ENCODE assay signal across 10 cellular contexts in the genomic region with DNA sequence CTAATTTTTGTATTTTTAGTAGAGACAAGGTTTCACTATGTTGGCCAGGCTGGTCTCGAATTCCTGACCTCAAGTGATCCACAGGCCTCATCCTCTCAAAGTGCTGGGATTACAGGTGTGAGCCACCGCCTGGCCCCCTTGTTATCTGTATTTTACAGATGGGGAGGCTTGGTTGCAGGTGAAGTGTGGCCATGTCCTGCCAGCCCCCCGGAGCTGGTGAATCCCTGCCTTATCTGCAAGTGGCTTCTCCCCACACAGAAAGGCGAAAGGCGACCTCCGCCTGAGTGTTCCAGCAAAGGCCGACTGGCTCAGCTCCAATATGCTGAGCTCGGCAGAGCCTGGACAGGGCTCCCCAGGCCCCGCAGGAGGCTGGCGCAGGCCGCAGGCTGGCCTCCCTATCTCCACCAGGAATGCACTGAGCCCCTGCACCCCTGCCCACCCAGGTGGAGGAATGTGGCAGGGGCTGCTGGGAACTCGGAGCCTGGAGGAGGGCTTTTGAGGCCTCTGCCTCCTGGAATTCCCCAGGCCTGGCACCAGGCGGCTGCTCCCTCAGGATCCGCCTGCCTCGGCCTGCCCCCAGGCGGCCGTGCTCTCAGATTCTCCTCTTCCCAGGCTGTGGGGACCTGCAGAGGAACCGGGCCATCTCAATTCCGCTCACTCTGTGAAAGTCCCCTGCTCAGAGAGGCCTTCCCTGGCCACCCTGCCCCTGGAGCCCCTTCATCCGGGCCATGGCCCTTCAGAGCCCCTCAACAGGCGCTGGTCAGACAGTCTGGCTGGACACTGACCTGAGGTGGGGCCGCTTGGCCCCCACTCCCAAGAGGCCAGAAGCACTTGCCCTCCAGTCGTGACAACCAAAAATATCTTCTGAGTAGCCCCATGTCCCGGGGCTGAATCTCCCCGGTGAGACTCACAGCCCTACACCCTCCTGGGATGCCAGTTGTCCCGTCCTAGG. TPM values are rescaled to one million over a fixed set of nuclear protein-coding genes. Genes with fewer than 3 reads are reported as not detected.
A peak's percentile ranks its signal among the peaks of the same experiment; 100 is the strongest.
DNase-seq lines count a peak whose midpoint lies in the region; ATAC-seq and TF ChIP-seq lines count a peak whose summit lies in the region.
"Had no signal": no experiment of that assay in that cellular context is flagged by ENCODE, and none has a peak within 500 bp of the region (broad histone marks: within the 10 kb centered on the region; RNA-seq: fewer than 3 reads in every experiment).

No MANE protein-coding gene starts in this region.

- no peaks in the 10 kb centered on the region for H4K20me1 ChIP-seq in PC-3 (ENCODE audit: low read length)

- H3K4me3 Mint-ChIP-seq in nephron progenitor cell = no peak overlapping the region

- TF ChIP-seq CTCF in fibroblast of pulmonary artery (IDR thresholded peaks at IDR 0.05; ENCODE audit: low read length, missing control alignments) (peak; percentile 50), nephron progenitor cell (IDR thresholded peaks at IDR 0.05) (peak; percentile 37), PC-3 (conservative IDR thresholded peaks at IDR 0.05; ENCODE audit: low read depth, low read length) (no peak)

- peaks cover 17% of the 10 kb centered on the region for H3K4me1 ChIP-seq in PC-3 (ENCODE audit: insufficient read depth, low read length)

- no peaks in the 10 kb centered on the region for H3K9me2 ChIP-seq in PC-3 (replicated peaks; ENCODE audit: low read length)

- no peaks in the 10 kb centered on the region for H3K79me2 ChIP-seq in PC-3 (ENCODE audit: low read length)

- H3K36me3 Mint-ChIP-seq in nephron progenitor cell (ENCODE audit: low read depth) = peaks cover 11% of the 10 kb centered on the region

- intact Hi-C loops in PC-3 (cut with micrococcal nuclease) = no loop called here

- peaks cover 3% of the 10 kb centered on the region for H3F3A ChIP-seq in PC-3 (ENCODE audit: low read length, unreplicated experiment)

- no peak overlapping the region for H3K4me2 ChIP-seq in PC-3 (ENCODE audit: low read length)

- no peak overlapping the region for H2AFZ ChIP-seq in PC-3 (ENCODE audit: low read length)

- no peak overlapping the region for H3K27ac ChIP-seq in PC-3 (ENCODE audit: low read length)

- H3K27ac Mint-ChIP-seq in nephron progenitor cell = peak overlapping the region; percentile 69

- H3K36me3 ChIP-seq in PC-3 (ENCODE audit: low read depth, low read length) = no peaks in the 10 kb centered on the region

- H3K4me3 ChIP-seq in fibroblast of pulmonary artery (replicated peaks; ENCODE audit: low read depth, low read length) (no peak overlapping the region), PC-3 (ENCODE audit: low read length) (no peak overlapping the region)

- H3K27me3 ChIP-seq in PC-3 (ENCODE audit: low read length) = no peaks in the 10 kb centered on the region

- H3K9ac ChIP-seq in PC-3 (ENCODE audit: low read length) = no peak overlapping the region

- peaks cover 10% of the 10 kb centered on the region for H3K9me3 Mint-ChIP-seq in nephron progenitor cell

- CTCF ChIA-PET in PC-3 (lab: Charles Lee) = interaction anchor here (1.2 to 1.6 kb wide), 2 partner anchors 26 to 74 kb away, joined by 4 to 6 read pairs; a partner anchor contains a TSS

- ATAC-seq in esophagus mucosa (no peak), PC-3 (no peak), HG03139 (IDR thresholded peaks at IDR 0.05; ENCODE audit: unreplicated experiment) (no peak)

- DNase-seq in AG08395 (ENCODE audit: low spot score) = peak; percentile 57
- DNase-seq in SHP77 (lab: John Stamatoyannopoulos, UW) = peak; percentile 78 to 93
- DNase-seq in fibroblast of pulmonary artery (ENCODE audit: low read depth) = peak; percentile 62
- peak; percentile 70 for DNase-seq in nephron progenitor cell
- DNase-seq in PC-3 = no peak
- no peak for DNase-seq in NCI-H2171 (lab: John Stamatoyannopoulos, UW)
- DNase-seq: COR-L47 had no signal

- no TSS peak for BruUV-seq in PC-3 (replicated peaks; lab: Mats Ljungman, UMichigan)

- POLR2A ChIA-PET in PC-3 (lab: Charles Lee; ENCODE audit: unreplicated experiment) = no interaction called here

- peaks cover 44% of the 10 kb centered on the region for H3K4me1 Mint-ChIP-seq in nephron progenitor cell

- H3K27me3 Mint-ChIP-seq in nephron progenitor cell (ENCODE audit: low read depth, poor library complexity) = no peaks in the 10 kb centered on the region

- no peaks in the 10 kb centered on the region for H3K9me3 ChIP-seq in PC-3 (ENCODE audit: low read length)

RNA-seq across cellular contexts. Expression of a gene that starts 9.3 kb away (rescaled TPM):
- total RNA-seq in esophagus mucosa (83.4 TPM), PC-3 (2014; rRNA removed) (196 and 308 TPM in 2 replicates)

RNA-seq across cellular contexts. Expression of a gene that starts 10.5 kb away (rescaled TPM):
- 1,745 TPM for total RNA-seq in esophagus mucosa
- total RNA-seq in PC-3 (2014; rRNA removed) = 1,250 and 1,945 TPM in 2 replicates

RNA-seq across cellular contexts. Expression of a gene that starts 30.7 kb away (rescaled TPM):
- 2.4 TPM for total RNA-seq in esophagus mucosa
- total RNA-seq in PC-3 (2014; rRNA removed) = 12.4 and 13.5 TPM in 2 replicates

RNA-seq across cellular contexts. Expression of a gene that starts 51.0 kb away (rescaled TPM):
- total RNA-seq in esophagus mucosa (5.1 TPM), PC-3 (2014; rRNA removed) (9.3 and 9.4 TPM in 2 replicates)
- total RNA-seq: T-helper 1 cell treated with Interleukin-12 subunit alpha and Interleukin-12 subunit beta and Interleukin-4 antibody, amounts not matched to agents 30 ng/mL and 1 ng/mL, for 36 hours had no signal

Comparison
In these comparisons a context has a peak if more than half of its experiments do, and no peak if none do; other contexts are left out.
1. DNase-seq: peak in AG08395 (single experiment), SHP77 (2 of 2), fibroblast of pulmonary artery (single experiment) and nephron progenitor cell (single experiment); none in PC-3 (single experiment) and NCI-H2171 (single experiment).